In the genomic region with DNA sequence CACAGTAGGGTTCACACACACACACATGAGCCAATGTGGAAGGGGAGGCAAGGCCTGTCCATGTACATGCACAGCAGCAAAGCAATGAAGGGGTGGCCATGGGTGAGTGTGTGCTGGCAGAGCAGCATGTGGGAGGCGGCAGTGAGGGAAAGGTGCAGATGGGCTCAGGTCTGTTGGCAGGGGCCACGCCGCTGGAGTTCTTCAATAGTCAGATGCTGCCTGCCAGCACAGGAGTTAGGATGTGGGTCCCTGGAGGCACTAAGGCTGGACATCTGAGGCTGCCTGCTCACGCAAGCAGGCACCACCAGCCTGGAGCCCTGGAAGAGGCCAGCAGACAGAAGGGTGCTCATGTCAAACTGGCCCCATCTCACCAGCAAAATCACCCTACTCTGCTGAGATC, we compare ENCODE assay signal across 32 cellular contexts.
"Had no signal": no experiment of that assay in that cellular context is flagged by ENCODE, and none has a peak within 500 bp of the region (broad histone marks: within the 10 kb centered on the region; RNA-seq: fewer than 3 reads in every experiment).

No MANE protein-coding gene starts in this region.

- H3K27ac ChIP-seq: adrenal gland, ascending aorta, breast epithelium, cardiac muscle cell, coronary artery, dorsolateral prefrontal cortex had no signal

- H3K27ac Mint-ChIP-seq: activated CD4-positive, alpha-beta memory T cell treated with anti-CD3 and anti-CD28 coated beads, Interleukin-2, amount 10 ng/mL, durations not matched to agents 7 days and 5 days; activated CD4-positive, alpha-beta T cell treated with anti-CD3 and anti-CD28 coated beads, Interleukin-2, amount 10 ng/mL, durations not matched to agents 7 days and 5 days; activated naive CD4-positive, alpha-beta T cell treated with anti-CD3 and anti-CD28 coated beads, Interleukin-2, amount 10 ng/mL, durations not matched to agents 7 days and 5 days; activated naive CD4-positive, alpha-beta T cell treated with anti-CD3 and anti-CD28 coated beads, Interleukin-2, amount 50 U/mL, for 72 hours; activated T-cell treated with anti-CD3 and anti-CD28 coated beads, Interleukin-2, amount 50 U/mL, for 24 hours; activated T-cell treated with anti-CD3 and anti-CD28 coated beads, Interleukin-2, amount 50 U/mL, for 72 hours; brain; dendritic cell treated with granulocyte-macrophage colony-stimulating factor and Interleukin-4, amounts not matched to agents 40 ng/mL and 50 ng/mL, for 4 days; endodermal cell; WTC11 had no signal

- H3K4me1 ChIP-seq: adrenal gland, ascending aorta, breast epithelium had no signal

- H3K4me1 Mint-ChIP-seq: activated CD4-positive, alpha-beta memory T cell treated with anti-CD3 and anti-CD28 coated beads, Interleukin-2, amount 10 ng/mL, durations not matched to agents 7 days and 5 days; activated CD4-positive, alpha-beta T cell treated with anti-CD3 and anti-CD28 coated beads, Interleukin-2, amount 10 ng/mL, durations not matched to agents 7 days and 5 days; activated naive CD4-positive, alpha-beta T cell treated with anti-CD3 and anti-CD28 coated beads, Interleukin-2, amount 10 ng/mL, durations not matched to agents 7 days and 5 days; brain; WTC11 had no signal

- H3K4me3 ChIP-seq: adrenal gland, ascending aorta, breast epithelium, cardiac muscle cell, coronary artery, dorsolateral prefrontal cortex had no signal

- H3K4me3 Mint-ChIP-seq: activated CD4-positive, alpha-beta memory T cell treated with anti-CD3 and anti-CD28 coated beads, Interleukin-2, amount 10 ng/mL, durations not matched to agents 7 days and 5 days; activated CD4-positive, alpha-beta T cell treated with anti-CD3 and anti-CD28 coated beads, Interleukin-2, amount 10 ng/mL, durations not matched to agents 7 days and 5 days; activated naive CD4-positive, alpha-beta T cell treated with anti-CD3 and anti-CD28 coated beads, Interleukin-2, amount 10 ng/mL, durations not matched to agents 7 days and 5 days; activated T-cell treated with anti-CD3 and anti-CD28 coated beads, Interleukin-2, amount 50 U/mL, for 24 hours; activated T-cell treated with anti-CD3 and anti-CD28 coated beads, Interleukin-2, amount 50 U/mL, for 72 hours; brain; dendritic cell treated with granulocyte-macrophage colony-stimulating factor and Interleukin-4, amounts not matched to agents 40 ng/mL and 50 ng/mL, for 4 days; endodermal cell; WTC11 had no signal

- H3K36me3 ChIP-seq: adrenal gland, ascending aorta, breast epithelium, cardiac muscle cell had no signal

- H3K36me3 Mint-ChIP-seq: activated naive CD4-positive, alpha-beta T cell treated with anti-CD3 and anti-CD28 coated beads, Interleukin-2, amount 10 ng/mL, durations not matched to agents 7 days and 5 days; brain; WTC11 had no signal

- ATAC-seq: activated naive CD4-positive, alpha-beta T cell treated with anti-CD3 and anti-CD28 coated beads, Interleukin-2, amount 50 U/mL, for 72 hours; activated T-cell treated with anti-CD3 and anti-CD28 coated beads, Interleukin-2, amount 50 U/mL, for 72 hours; esophagus mucosa; WTC11 had no signal

- H3K27me3 ChIP-seq: adrenal gland, ascending aorta, breast epithelium, cardiac muscle cell, dorsolateral prefrontal cortex had no signal

- FAIRE-seq: frontal cortex had no signal

- H3K27me3 Mint-ChIP-seq: activated CD4-positive, alpha-beta memory T cell treated with anti-CD3 and anti-CD28 coated beads, Interleukin-2, amount 10 ng/mL, durations not matched to agents 7 days and 5 days; activated CD4-positive, alpha-beta T cell treated with anti-CD3 and anti-CD28 coated beads, Interleukin-2, amount 10 ng/mL, durations not matched to agents 7 days and 5 days; activated naive CD4-positive, alpha-beta T cell treated with anti-CD3 and anti-CD28 coated beads, Interleukin-2, amount 10 ng/mL, durations not matched to agents 7 days and 5 days; activated T-cell treated with anti-CD3 and anti-CD28 coated beads, Interleukin-2, amount 50 U/mL, for 24 hours; brain; dendritic cell treated with granulocyte-macrophage colony-stimulating factor and Interleukin-4, amounts not matched to agents 40 ng/mL and 50 ng/mL, for 4 days had no signal

- H3K9me3 ChIP-seq: adrenal gland, ascending aorta, breast epithelium had no signal

- H3K9me3 Mint-ChIP-seq: endodermal cell, WTC11 had no signal

- DNase-seq: activated CD4-positive, alpha-beta memory T cell treated with anti-CD3 and anti-CD28 coated beads, Interleukin-2, amount 10 ng/mL, durations not matched to agents 7 days and 5 days; activated CD4-positive, alpha-beta T cell treated with anti-CD3 and anti-CD28 coated beads for 1 hour; activated CD4-positive, alpha-beta T cell treated with anti-CD3 and anti-CD28 coated beads for 4 hours; activated CD4-positive, alpha-beta T cell treated with anti-CD3 and anti-CD28 coated beads, Interleukin-2, amount 10 ng/mL, durations not matched to agents 7 days and 5 days; activated CD4-positive, alpha-beta T cell treated with anti-CD3 and anti-CD28 coated beads, Interleukin-2, amount 50 U/mL, for 4 hours; activated CD8-positive, alpha-beta memory T cell treated with anti-CD3 and anti-CD28 coated beads, Interleukin-2, amount 50 U/mL, for 48 hours; activated gamma-delta T cell; activated naive CD4-positive, alpha-beta T cell; activated naive CD4-positive, alpha-beta T cell treated with anti-CD3 and anti-CD28 coated beads, Interleukin-2, amount 10 ng/mL, durations not matched to agents 7 days and 5 days; activated T-cell treated with anti-CD3 and anti-CD28 coated beads for 4 hours; activated T-cell treated with anti-CD3 and anti-CD28 coated beads, Interleukin-2, amount 50 U/mL, for 24 hours; activated T-cell treated with anti-CD3 and anti-CD28 coated beads, Interleukin-2, amount 50 U/mL, for 72 hours; adrenal gland; amygdala; central memory CD4-positive, alpha-beta T cell; cerebellar nuclear complex; dorsolateral prefrontal cortex; effector memory CD4-positive, alpha-beta T cell; endodermal cell; foreskin fibroblast; head of caudate nucleus; T-helper 2 cell had no signal
